Comparison of ENCODE assay signal across 1 cellular context in genomic region chr21:29342394-29342957, GRCh38.
A peak's percentile ranks its signal among the peaks of the same experiment; 100 is the strongest.
TF ChIP-seq lines count a peak whose summit lies in the region.

No MANE protein-coding gene starts in this region.

TF ChIP-seq in GM12878, 131 proteins besides CTCF, POLR2A, EP300 and RAD21 (continues in another document):
- no peak for TF ChIP-seq SIN3A (IDR thresholded peaks at IDR 0.05; ENCODE audit: low read depth, low read length)
- TF ChIP-seq KAT2A (conservative IDR thresholded peaks at IDR 0.05; ENCODE audit: control insufficient read depth, low read depth, low read length), result no peak
- TF ChIP-seq ATF2 (IDR thresholded peaks at IDR 0.05; ENCODE audit: low read length), result peak; percentile 88; the same call in 1 of the 2 replicates
- TF ChIP-seq SRF (IDR thresholded peaks at IDR 0.05; ENCODE audit: low read depth in 2 of 2, low read length in 2 of 2), result 0 out of 4 replicates have a peak, but pooled peaks of 1 of the 2 experiments have one; percentile 26
- no peak for TF ChIP-seq SUPT20H (IDR thresholded peaks at IDR 0.05; ENCODE audit: borderline replicate concordance, control insufficient read depth, low read depth, low read length)
- peak; percentile 93 for TF ChIP-seq EED (IDR thresholded peaks at IDR 0.05; ENCODE audit: low read depth)
- no peak for TF ChIP-seq SP1 (IDR thresholded peaks at IDR 0.05; ENCODE audit: low read depth, low read length)
- peak in 1 of 2 experiments; percentile 78; a peak in 2 of 4 replicates for TF ChIP-seq ETV6 (conservative IDR thresholded peaks at IDR 0.05 in 1 of 2, IDR thresholded peaks at IDR 0.05 in 1 of 2; ENCODE audit: borderline replicate concordance in 1 of 2, low read depth in 1 of 2)
- TF ChIP-seq PAX5 (IDR thresholded peaks at IDR 0.05; ENCODE audit: borderline replicate concordance, low read depth, low read length), result peak; percentile 41; the same call in 1 of the 2 replicates
- no peak for TF ChIP-seq ESRRA (IDR thresholded peaks at IDR 0.05; ENCODE audit: low read length)
- TF ChIP-seq SPI1 (IDR thresholded peaks at IDR 0.05; ENCODE audit: borderline replicate concordance, insufficient read depth, low read depth, low read length), result peak; percentile 68
- no peak for TF ChIP-seq EZH2 (IDR thresholded peaks at IDR 0.05; ENCODE audit: borderline replicate concordance, control insufficient read depth, low read depth, low read length)
- TF ChIP-seq NBN (IDR thresholded peaks at IDR 0.05), result no peak
- TF ChIP-seq BCL3 (IDR thresholded peaks at IDR 0.05; ENCODE audit: borderline replicate concordance, insufficient read depth, low read depth, low read length, poor library complexity, severe bottlenecking), result peak; percentile 76
- TF ChIP-seq CBFB (IDR thresholded peaks at IDR 0.05; ENCODE audit: low read depth), result no peak
- no peak for TF ChIP-seq TAF1 (IDR thresholded peaks at IDR 0.05; ENCODE audit: borderline replicate concordance, low read depth, low read length)
- peak; percentile 50; the same call in 1 of the 2 replicates for TF ChIP-seq FOXM1 (IDR thresholded peaks at IDR 0.05; ENCODE audit: low read depth, low read length)
- no peak for TF ChIP-seq USF1 (IDR thresholded peaks at IDR 0.05; ENCODE audit: borderline replicate concordance, extremely low read length, insufficient read depth, low read depth, low read length)
- TF ChIP-seq MAX (IDR thresholded peaks at IDR 0.05; ENCODE audit: low read depth, low read length), result no peak
- no peak for TF ChIP-seq RAD51 (IDR thresholded peaks at IDR 0.05)
- no peak for TF ChIP-seq HDGF (IDR thresholded peaks at IDR 0.05)
- TF ChIP-seq IKZF2 (IDR thresholded peaks at IDR 0.05), result peak in 1 of 2 experiments; percentile 31; a peak in 2 of 4 replicates
- no peak for TF ChIP-seq FOXK2 (IDR thresholded peaks at IDR 0.05)
- no peak for TF ChIP-seq BMI1 (IDR thresholded peaks at IDR 0.05; ENCODE audit: borderline replicate concordance)
- TF ChIP-seq CREB1 (IDR thresholded peaks at IDR 0.05; ENCODE audit: low read depth), result peak; percentile 86
- TF ChIP-seq RUNX3 (IDR thresholded peaks at IDR 0.05; ENCODE audit: low read length), result peak; percentile 88
- TF ChIP-seq RBBP5 (conservative IDR thresholded peaks at IDR 0.05), result no peak
- TF ChIP-seq GABPA (IDR thresholded peaks at IDR 0.05; ENCODE audit: low read depth), result 0 out of 2 replicates have a peak, but pooled peaks have one; percentile 36
- TF ChIP-seq NKRF (conservative IDR thresholded peaks at IDR 0.05), result no peak
- no peak for TF ChIP-seq MEF2B (IDR thresholded peaks at IDR 0.05; ENCODE audit: partially characterized antibody, poor library complexity, severe bottlenecking)
- TF ChIP-seq HDAC6 (IDR thresholded peaks at IDR 0.05; ENCODE audit: unreplicated experiment), result no peak
- TF ChIP-seq PBX3 (IDR thresholded peaks at IDR 0.05; ENCODE audit: insufficient replicate concordance, low read depth, low read length), result peak; percentile 15
- TF ChIP-seq ZBED1 (IDR thresholded peaks at IDR 0.05; ENCODE audit: borderline replicate concordance), result peak; percentile 45; the same call in 1 of the 2 replicates
- TF ChIP-seq NFIC (IDR thresholded peaks at IDR 0.05; ENCODE audit: low read depth, low read length), result peak; percentile 83
- peak; percentile 68; the same call in 1 of the 2 replicates for TF ChIP-seq TCF12 (IDR thresholded peaks at IDR 0.05; ENCODE audit: low read depth, low read length)
- TF ChIP-seq ZNF687 (IDR thresholded peaks at IDR 0.05), result no peak
- peak; percentile 20 for TF ChIP-seq SIX5 (IDR thresholded peaks at IDR 0.05; ENCODE audit: low read depth, low read length, severe bottlenecking)
- no peak for TF ChIP-seq SREBF1 (IDR thresholded peaks at IDR 0.05; ENCODE audit: low read length)
- TF ChIP-seq JUNB (IDR thresholded peaks at IDR 0.05), result peak; percentile 94
- no peak for TF ChIP-seq GATAD2B (conservative IDR thresholded peaks at IDR 0.05; ENCODE audit: low read depth)
- no peak for TF ChIP-seq SMAD1 (IDR thresholded peaks at IDR 0.05; ENCODE audit: low read depth, partially characterized antibody)
- 0 out of 2 replicates have a peak, but pooled peaks have one; percentile 12 for TF ChIP-seq SMC3 (IDR thresholded peaks at IDR 0.05; ENCODE audit: borderline replicate concordance, low read length)
- no peak for TF ChIP-seq E2F8 (IDR thresholded peaks at IDR 0.05; ENCODE audit: low read depth, partially characterized antibody)
- no peak for TF ChIP-seq NFYA (IDR thresholded peaks at IDR 0.05; ENCODE audit: borderline replicate concordance, low read depth, low read length)
- TF ChIP-seq CREM (IDR thresholded peaks at IDR 0.05; ENCODE audit: low read depth), result peak; percentile 91
- TF ChIP-seq IRF3 (IDR thresholded peaks at IDR 0.05), result no peak
- TF ChIP-seq CEBPB (IDR thresholded peaks at IDR 0.05; ENCODE audit: borderline replicate concordance in 1 of 2, low read depth in 2 of 2, low read length in 2 of 2), result peak in 1 of 2 experiments; percentile 55; a peak in 1 of 4 replicates
- TF ChIP-seq TBL1XR1 (IDR thresholded peaks at IDR 0.05; ENCODE audit: low read depth, low read length), result no peak
- peak; percentile 74 for TF ChIP-seq IRF4 (IDR thresholded peaks at IDR 0.05; ENCODE audit: low read depth, low read length)
- TF ChIP-seq ZNF24 (IDR thresholded peaks at IDR 0.05), result no peak
